8 cellular contexts compared by ENCODE assay signal in genomic region chr12:53500776-53501614, GRCh38. TPM values are rescaled to one million over a fixed set of nuclear protein-coding genes. Genes with fewer than 3 reads are reported as not detected.
DNase-seq lines count a peak whose midpoint lies in the region; ATAC-seq and TF ChIP-seq lines count a peak whose summit lies in the region.

Gene TARBP2 (plus strand): TSS chr12:53501283. CDS start chr12:53501409, 126 bp downstream.

- peak within 1 kb of the TSS; percentile 84 for H3K27ac ChIP-seq in Karpas-422 (ENCODE audit: low read length)
- peak within 1 kb of the TSS; percentile 89 to 99 (median 98) for H3K27ac ChIP-seq in esophagus squamous epithelium

- ATAC-seq in GM21825 (IDR thresholded peaks at IDR 0.05; ENCODE audit: unreplicated experiment) = peak; percentile 72

- H3K79me2 ChIP-seq in Karpas-422 (ENCODE audit: low read length) = peaks cover 42% of the 10 kb centered on the region

- peak within 1 kb of the TSS; percentile 87 for H3K9ac ChIP-seq in Karpas-422 (ENCODE audit: low read length)

- H2AFZ ChIP-seq in Karpas-422 (ENCODE audit: low read length) = peak within 1 kb of the TSS; percentile 55

- no peaks in the 10 kb centered on the region for H4K20me1 ChIP-seq in Karpas-422 (ENCODE audit: insufficient read depth, low read depth, low read length)

- no peaks in the 10 kb centered on the region for H3K36me3 ChIP-seq in Karpas-422 (ENCODE audit: insufficient read depth, low read length)
- peaks cover 0 to 32% (median 2%) of the 10 kb centered on the region in 3 donors for H3K36me3 ChIP-seq in esophagus squamous epithelium

- H3K9me3 ChIP-seq in Karpas-422 (ENCODE audit: low read length) (no peaks in the 10 kb centered on the region), esophagus squamous epithelium (no peaks in the 10 kb centered on the region)

- peak; percentile 81 for DNase-seq in DMS79 treated with DMSO at 0.1 percent for 48 hours (lab: John Stamatoyannopoulos, UW)
- peak; percentile 99 for DNase-seq in Karpas-422
- DNase-seq in RKO (ENCODE audit: low spot score) = peak; percentile 100
- DNase-seq in activated T-helper 1 cell treated with Interleukin-2 at 50 U/mL for 16 hours (ENCODE audit: low read depth) = peak; percentile 96
- peak; percentile 94 for DNase-seq in esophagus squamous epithelium (lab: John Stamatoyannopoulos, UW)
- peak; percentile 100 for DNase-seq in myocyte (ENCODE audit: low read depth)
- DNase-seq in stimulated activated CD8-positive, alpha-beta memory T cell treated with anti-CD3 and anti-CD28 coated beads, Interleukin-7, amount 100 ng/mL, for 48 hours (ENCODE audit: extremely low read depth in 1 of 2, low read depth in 1 of 2) = peak; percentile 94 to 99

- H3K4me1 ChIP-seq in Karpas-422 (ENCODE audit: low read length) (peaks cover 58% of the 10 kb centered on the region), esophagus squamous epithelium (peaks cover 26 to 73% (median 32%) of the 10 kb centered on the region in 3 donors)

- no peaks in the 10 kb centered on the region for H3K9me2 ChIP-seq in Karpas-422 (replicated peaks; ENCODE audit: insufficient read depth, low read length)

- peak in 2 of 4 donors; percentile 34 to 56 for TF ChIP-seq POLR2A in esophagus squamous epithelium (IDR thresholded peaks at IDR 0.05)

- H3K4me2 ChIP-seq in Karpas-422 (ENCODE audit: low read depth, low read length, poor library complexity, severe bottlenecking) = peak within 1 kb of the TSS; percentile 74

- peak in 3 of 6 experiments; percentile 13 to 30 (median 28) for TF ChIP-seq CTCF in esophagus squamous epithelium (IDR thresholded peaks at IDR 0.05)

- WGBS in esophagus squamous epithelium, 2 donors = 0 to 2% methylated on average over 3 to 9 of the region's 74 CpGs

- H3K4me3 ChIP-seq in Karpas-422 (ENCODE audit: low read length) = peak within 1 kb of the TSS; percentile 73
- H3K4me3 ChIP-seq in esophagus squamous epithelium = peak within 1 kb of the TSS; percentile 66 to 88 (median 74)

- H3K27me3 ChIP-seq in Karpas-422 (ENCODE audit: low read length) (no peaks in the 10 kb centered on the region), esophagus squamous epithelium (no peaks in the 10 kb centered on the region)

- intact Hi-C loops in esophagus squamous epithelium (cut with DNase I) = loop anchor here (10.0 kb wide), 1 partner anchor 46 kb away; the partner anchor contains the start of gene PCBP2

RNA-seq across cellular contexts. Expression of gene TARBP2, which starts in this region (rescaled TPM):
- 37.0 and 65.7 TPM in 2 replicates for total RNA-seq in Karpas-422 (2014; rRNA removed; shearing (Covaris generic); ENCODE audit: low replicate concordance)
- 10 to 100 TPM; 19.5 to 25.9 (median 22.7) TPM for total RNA-seq in esophagus squamous epithelium
- 23.7 and 30.0 TPM in 2 replicates for total RNA-seq in myocyte
- polyA plus RNA-seq in myocyte (2012) = 27.8 TPM

Comparison
In these comparisons a context has a peak if more than half of its experiments do, and no peak if none do; other contexts are left out.
1. Peak in every context shown above with its lines: DNase-seq, ATAC-seq, H3K4me3 ChIP-seq and H3K27ac ChIP-seq.